In genomic region chr15:77384589-77385359, GRCh38 we compare ENCODE assay signal across 19 cellular contexts.
"Had no signal": no experiment of that assay in that cellular context is flagged by ENCODE, and none has a peak within 500 bp of the region (broad histone marks: within the 10 kb centered on the region; RNA-seq: fewer than 3 reads in every experiment).

No MANE protein-coding gene starts in this region.

- ATAC-seq: activated CD8-positive, alpha-beta T cell treated with anti-CD3 and anti-CD28 coated beads for 36 hours; left lung; psoas muscle; right cardiac atrium had no signal

- DNase-seq: activated CD4-positive, alpha-beta T cell treated with anti-CD3 and anti-CD28 coated beads for 4 hours; activated CD8-positive, alpha-beta T cell treated with anti-CD3 and anti-CD28 coated beads for 36 hours; activated naive CD4-positive, alpha-beta T cell treated with anti-CD3 and anti-CD28 coated beads for 36 hours; activated T-cell treated with anti-CD3 and anti-CD28 coated beads, Interleukin-2, amount 50 U/mL, for 1 hour; anterior cingulate cortex; central memory CD4-positive, alpha-beta T cell; colonic mucosa; erythroblast; kidney; left lung; ovary; psoas muscle; right cardiac atrium; stimulated activated CD4-positive, alpha-beta T cell treated with anti-CD3 and anti-CD28 coated beads, Interleukin-4, amount 100 ng/mL, for 24 hours; stimulated activated naive B cell treated with anti-CD40 and anti-IgM and Interleukin-4, amounts not matched to agents 10 μg/mL and 1 μg/mL and 100 μg/mL, for 72 hours; thyroid gland had no signal

- H3K27me3 Mint-ChIP-seq: activated CD8-positive, alpha-beta T cell treated with anti-CD3 and anti-CD28 coated beads for 36 hours; brain; stimulated activated naive B cell treated with anti-CD40 and anti-IgM and Interleukin-4, amounts not matched to agents 10 μg/mL and 1 μg/mL and 100 μg/mL, for 72 hours had no signal

- H3K27me3 ChIP-seq: colonic mucosa, left lung, ovary, thyroid gland had no signal

- H3K9me3 ChIP-seq: colonic mucosa, left lung, ovary, psoas muscle, thyroid gland had no signal

- FAIRE-seq: frontal cortex, kidney, TTC549 had no signal

- H3K36me3 Mint-ChIP-seq: brain had no signal

- H3K36me3 ChIP-seq: colonic mucosa, left lung, ovary, thyroid gland had no signal

- H3K4me3 ChIP-seq: colonic mucosa, left lung, ovary, psoas muscle, thyroid gland had no signal

- H3K27ac ChIP-seq: colonic mucosa, left lung, ovary, psoas muscle, thyroid gland had no signal

- H3K4me1 ChIP-seq: colonic mucosa, thyroid gland had no signal

- H3K9me3 Mint-ChIP-seq: activated CD8-positive, alpha-beta T cell treated with anti-CD3 and anti-CD28 coated beads for 36 hours; activated naive CD4-positive, alpha-beta T cell treated with anti-CD3 and anti-CD28 coated beads for 36 hours; brain had no signal

- H3K4me3 Mint-ChIP-seq: activated CD8-positive, alpha-beta T cell treated with anti-CD3 and anti-CD28 coated beads for 36 hours; activated naive CD4-positive, alpha-beta T cell treated with anti-CD3 and anti-CD28 coated beads for 36 hours; stimulated activated naive B cell treated with anti-CD40 and anti-IgM and Interleukin-4, amounts not matched to agents 10 μg/mL and 1 μg/mL and 100 μg/mL, for 72 hours had no signal

- H3K27ac Mint-ChIP-seq: activated CD8-positive, alpha-beta T cell treated with anti-CD3 and anti-CD28 coated beads for 36 hours; activated naive CD4-positive, alpha-beta T cell treated with anti-CD3 and anti-CD28 coated beads for 36 hours; brain; stimulated activated naive B cell treated with anti-CD40 and anti-IgM and Interleukin-4, amounts not matched to agents 10 μg/mL and 1 μg/mL and 100 μg/mL, for 72 hours had no signal
